In genomic region chr1:223711838-223712183, GRCh38 we compare ENCODE assay signal across 8 cellular contexts. TPM values are rescaled to one million over a fixed set of nuclear protein-coding genes. Genes with fewer than 3 reads are reported as not detected.
DNase-seq lines count a peak whose midpoint lies in the region; ATAC-seq and TF ChIP-seq lines count a peak whose summit lies in the region.

No MANE protein-coding gene starts in this region.

- H3K9me3 Mint-ChIP-seq in chondrocyte (ENCODE audit: low read depth), result no peaks in the 10 kb centered on the region

- H3K27me3 Mint-ChIP-seq in chondrocyte (ENCODE audit: low read depth), result no peaks in the 10 kb centered on the region

- H3K27ac ChIP-seq in A673 (ENCODE audit: low read depth, low read length, poor library complexity, severe bottlenecking), result peak overlapping the region; percentile 92
- H3K27ac ChIP-seq in HUES6 (ENCODE audit: low read depth, low read length), result no peak overlapping the region
- H3K27ac ChIP-seq in mucosa of rectum (ENCODE audit: low read depth in 2 of 2, low read length in 2 of 2), result peak overlapping the region; percentile 98 to 99

- H3K9me3 ChIP-seq in A673 (ENCODE audit: low read depth, low read length, poor library complexity, severe bottlenecking) (no peaks in the 10 kb centered on the region), HUES6 (ENCODE audit: control insufficient read depth, insufficient read depth, low read depth, low read length) (no peaks in the 10 kb centered on the region), mucosa of rectum (ENCODE audit: control insufficient read depth in 2 of 2, low read length in 2 of 2) (no peaks in the 10 kb centered on the region)

- intact Hi-C loops in A673 (cut with micrococcal nuclease; ENCODE audit: unreplicated experiment), result no loop called here

- no peaks in the 10 kb centered on the region for H3K36me3 Mint-ChIP-seq in chondrocyte (ENCODE audit: low read depth)

- no peak for ATAC-seq in HG03135 (IDR thresholded peaks at IDR 0.05; ENCODE audit: unreplicated experiment)

- H3K27me3 ChIP-seq in A673 (replicated peaks; ENCODE audit: insufficient read depth, low read depth, low read length, poor library complexity) (no peaks in the 10 kb centered on the region), HUES6 (ENCODE audit: control insufficient read depth, insufficient read depth, low read length) (peaks cover 43% of the 10 kb centered on the region), mucosa of rectum (ENCODE audit: control insufficient read depth in 2 of 2, insufficient read depth in 2 of 2, low read length in 2 of 2) (no peaks in the 10 kb centered on the region)

- no TSS peak for BruUV-seq in A673 (replicated peaks; lab: Mats Ljungman, UMichigan)

- POLR2A ChIA-PET in A673 (lab: Charles Lee; ENCODE audit: low non-redundant PET), result no interaction called here

- H3K4me1 Mint-ChIP-seq in chondrocyte (ENCODE audit: low read depth), result peaks cover 86% of the 10 kb centered on the region

- H3K4me3 ChIP-seq in A673 (ENCODE audit: low read depth, low read length, poor library complexity, severe bottlenecking), result peak overlapping the region; percentile 75
- H3K4me3 ChIP-seq in HUES6 (ENCODE audit: low read depth, low read length), result peak overlapping the region; percentile 95
- H3K4me3 ChIP-seq in mucosa of rectum (ENCODE audit: low read length in 2 of 2), result peak overlapping the region; percentile 77 to 81

- CTCF ChIA-PET in A673 (lab: Charles Lee), result interaction anchor here (1.2 kb wide), 1 partner anchor 37 kb away, joined by 5 read pairs; no protein-coding TSS in a partner anchor

- no peak for DNase-seq in A673 (ENCODE audit: low spot score)
- no peak for DNase-seq in chondrocyte (ENCODE audit: low spot score)
- DNase-seq in NCI-H748 treated with DMSO at 0.1 percent for 48 hours (lab: John Stamatoyannopoulos, UW), result no peak
- no peak for DNase-seq in NCI-H69 (lab: John Stamatoyannopoulos, UW)
- no peak for DNase-seq in NCI-H1436 treated with DMSO at 0.1 percent for 48 hours (lab: John Stamatoyannopoulos, UW)

- H3K36me3 ChIP-seq in A673 (ENCODE audit: insufficient read depth, low read length, poor library complexity, severe bottlenecking) (no peaks in the 10 kb centered on the region), HUES6 (ENCODE audit: control insufficient read depth, insufficient read depth, low read length) (no peaks in the 10 kb centered on the region), mucosa of rectum (ENCODE audit: control insufficient read depth in 2 of 2, insufficient read depth in 2 of 2, low read length in 2 of 2) (peaks cover 2 to 3% of the 10 kb centered on the region in 2 donors)

- H3K4me3 Mint-ChIP-seq in chondrocyte (ENCODE audit: unreplicated experiment), result peak overlapping the region; percentile 59

- H3K4me1 ChIP-seq in A673 (ENCODE audit: insufficient read depth, low read length, poor library complexity, severe bottlenecking), result peaks cover 53% of the 10 kb centered on the region
- peaks cover 42% of the 10 kb centered on the region for H3K4me1 ChIP-seq in HUES6 (ENCODE audit: control insufficient read depth, insufficient read depth, low read length)
- peaks cover 52 to 58% of the 10 kb centered on the region in 2 donors for H3K4me1 ChIP-seq in mucosa of rectum (ENCODE audit: control insufficient read depth in 2 of 2, insufficient read depth in 2 of 2, low read length in 2 of 2)

- H3K9ac ChIP-seq in HUES6 (ENCODE audit: low read length) (peak overlapping the region; percentile 97), mucosa of rectum (ENCODE audit: low read depth in 1 of 2, low read length in 2 of 2) (peak overlapping the region; percentile 63 to 99)

- TF ChIP-seq CTCF in A673 (conservative IDR thresholded peaks at IDR 0.05; ENCODE audit: low read depth, low read length), result no peak
- no peak for TF ChIP-seq CTCF in chondrocyte (IDR thresholded peaks at IDR 0.05)

- H3K27ac Mint-ChIP-seq in chondrocyte (ENCODE audit: unreplicated experiment), result peak overlapping the region; percentile 86

RNA-seq across cellular contexts. Expression of gene CAPN2, which starts 0.5 kb away (rescaled TPM):
- total RNA-seq in A673 (2021) (131 and 137 TPM in 2 replicates), chondrocyte (202 to 241 TPM (median 238 TPM) in 3 replicates)

RNA-seq across cellular contexts. Expression of gene CAPN8, which starts 46.3 kb away (rescaled TPM):
- total RNA-seq in A673 (2021) (not detected in 2 replicates), chondrocyte (not detected in 3 replicates)
